ENCODE assay signal across 8 cellular contexts in the genomic region with DNA sequence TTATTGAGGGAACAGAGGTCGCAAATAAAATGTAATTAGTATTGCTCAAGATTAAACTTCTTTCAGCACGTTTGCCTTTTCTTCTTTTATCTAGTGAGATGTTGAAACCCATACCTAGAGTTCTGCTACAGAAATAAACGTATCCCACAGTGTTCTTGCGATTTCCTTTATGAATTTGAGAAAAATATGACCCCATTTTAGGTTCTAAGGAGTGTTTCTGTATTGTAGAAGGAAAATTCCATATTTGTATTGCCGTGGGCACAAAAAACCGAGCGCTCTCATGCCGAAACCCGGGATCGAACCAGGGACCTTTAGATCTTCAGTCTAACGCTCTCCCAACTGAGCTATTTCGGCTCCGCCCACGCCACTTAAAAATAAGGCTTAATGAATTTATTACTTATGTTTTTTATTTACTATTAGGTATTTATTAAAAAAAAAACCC. TPM values are rescaled to one million over a fixed set of nuclear protein-coding genes. Genes with fewer than 3 reads are reported as not detected.
A peak's percentile ranks its signal among the peaks of the same experiment; 100 is the strongest.
DNase-seq lines count a peak whose midpoint lies in the region; TF ChIP-seq lines count a peak whose summit lies in the region.

No MANE protein-coding gene starts in this region.

- TF ChIP-seq POLR2A in tibial nerve (IDR thresholded peaks at IDR 0.05), result no peak

- H3K4me1 ChIP-seq in KMS-11 (ENCODE audit: low read depth, poor library complexity, severe bottlenecking), result peaks cover 13% of the 10 kb centered on the region
- H3K4me1 ChIP-seq in SJSA1 (replicated peaks), result peaks cover 17% of the 10 kb centered on the region
- no peaks in the 10 kb centered on the region for H3K4me1 ChIP-seq in parathyroid adenoma
- H3K4me1 ChIP-seq in tibial nerve, result peaks cover 0 to 32% (median 0%) of the 10 kb centered on the region in 4 donors

- H3K27ac ChIP-seq in KMS-11 (peak overlapping the region; percentile 62), SJSA1 (peak overlapping the region; percentile 51), parathyroid adenoma (peak overlapping the region; percentile 53), tibial nerve (peak overlapping the region; percentile 46 to 92 (median 79))

- H4K20me1 ChIP-seq in KMS-11 (ENCODE audit: insufficient read depth), result no peaks in the 10 kb centered on the region

- peak; percentile 68 for DNase-seq in activated gamma-delta T cell treated with Interleukin-2 at 50 U/mL for 16 hours
- DNase-seq in activated gamma-delta T cell (lab: John Stamatoyannopoulos, UW), result no peak
- peak in 1 of 2 experiments; percentile 68 for DNase-seq in SJSA1 (ENCODE audit: low read depth in 1 of 2, low spot score in 2 of 2)
- peak; percentile 48 to 74 (median 60) for DNase-seq in activated naive CD4-positive, alpha-beta T cell (lab: John Stamatoyannopoulos, UW)
- DNase-seq in glomerular endothelial cell (ENCODE audit: extremely low read depth, low read depth, low spot score), result peak; percentile 56
- peak in 1 of 2 donors; percentile 71 for DNase-seq in tibial nerve (ENCODE audit: low spot score in 2 of 2)

- H3K9ac ChIP-seq in KMS-11, result peak overlapping the region; percentile 53
- H3K9ac ChIP-seq in parathyroid adenoma, result no peak overlapping the region

- TF ChIP-seq CTCF in KMS-11 (conservative IDR thresholded peaks at IDR 0.05; ENCODE audit: low read depth, low read length) (peak; percentile 39; the same call in 1 of the 2 replicates), parathyroid adenoma (IDR thresholded peaks at IDR 0.05) (no peak), tibial nerve (IDR thresholded peaks at IDR 0.05) (no peak)

- H3K27me3 ChIP-seq in KMS-11 (ENCODE audit: insufficient read depth, low read depth), result no peaks in the 10 kb centered on the region
- H3K27me3 ChIP-seq in SJSA1 (replicated peaks), result no peaks in the 10 kb centered on the region
- H3K27me3 ChIP-seq in parathyroid adenoma (ENCODE audit: control insufficient read depth, insufficient read depth, low read length), result no peaks in the 10 kb centered on the region
- H3K27me3 ChIP-seq in tibial nerve, result peaks cover 0 to 11% of the 10 kb centered on the region in 2 donors

- TF ChIP-seq EP300 in tibial nerve (IDR thresholded peaks at IDR 0.05), result no peak

- H3K9me3 ChIP-seq in SJSA1 (replicated peaks), result no peaks in the 10 kb centered on the region
- H3K9me3 ChIP-seq in parathyroid adenoma (ENCODE audit: control insufficient read depth, low read length), result no peaks in the 10 kb centered on the region
- H3K9me3 ChIP-seq in tibial nerve, result no peaks in the 10 kb centered on the region

- 0 to 2% methylated on average over 14 of the region's 14 CpGs for WGBS in tibial nerve, 2 donors

- H3K79me2 ChIP-seq in KMS-11 (ENCODE audit: insufficient read depth, low read depth) (no peaks in the 10 kb centered on the region), parathyroid adenoma (no peaks in the 10 kb centered on the region)

- H2AFZ ChIP-seq in KMS-11 (ENCODE audit: low read depth) (peak overlapping the region; percentile 84), parathyroid adenoma (peak overlapping the region; percentile 62)

- H3K4me2 ChIP-seq in KMS-11, result peak overlapping the region; percentile 83
- H3K4me2 ChIP-seq in parathyroid adenoma (ENCODE audit: low read length), result peak overlapping the region; percentile 99

- H3K4me3 ChIP-seq in KMS-11 (IDR thresholded peaks at IDR 0.05; ENCODE audit: insufficient read depth, low read depth, low read length) (peak overlapping the region; percentile 45), SJSA1 (peak overlapping the region; percentile 44), parathyroid adenoma (ENCODE audit: low read depth, low read length) (peak overlapping the region; percentile 99), tibial nerve (peak overlapping the region; percentile 46 to 75 (median 62))

- H3K36me3 ChIP-seq in KMS-11 (ENCODE audit: insufficient read depth) (no peaks in the 10 kb centered on the region), SJSA1 (no peaks in the 10 kb centered on the region), parathyroid adenoma (ENCODE audit: control insufficient read depth, insufficient read depth, low read length) (no peaks in the 10 kb centered on the region), tibial nerve (no peaks in the 10 kb centered on the region)

RNA-seq across cellular contexts. Expression of a gene that starts 23.7 kb away (rescaled TPM):
- not detected in 2 replicates for total RNA-seq in SJSA1 (2014; rRNA removed; shearing (Covaris generic))
- total RNA-seq in glomerular endothelial cell, result 0.05 and 0.70 TPM in 2 replicates
- total RNA-seq in tibial nerve, result 1 to 10 TPM in 3 of 4 donors, under 1 TPM in 1; 0.84 to 3.7 (median 1.6) TPM

RNA-seq across cellular contexts. Expression of a gene that starts 57.6 kb away (rescaled TPM):
- 38.2 and 61.4 TPM in 2 replicates for total RNA-seq in SJSA1 (2014; rRNA removed; shearing (Covaris generic))
- total RNA-seq in glomerular endothelial cell, result 68.7 and 85.6 TPM in 2 replicates
- total RNA-seq in tibial nerve, result 10 to 100 TPM; 57.5 to 90.9 (median 72.4) TPM

Comparison
In these comparisons a context has a peak if more than half of its experiments do, and no peak if none do; other contexts are left out.
1. H3K4me3 ChIP-seq: peak in every context shown above with its lines; median percentile 99 in parathyroid adenoma; 62 in tibial nerve; 45 in KMS-11; 44 in SJSA1.